In the genomic region with DNA sequence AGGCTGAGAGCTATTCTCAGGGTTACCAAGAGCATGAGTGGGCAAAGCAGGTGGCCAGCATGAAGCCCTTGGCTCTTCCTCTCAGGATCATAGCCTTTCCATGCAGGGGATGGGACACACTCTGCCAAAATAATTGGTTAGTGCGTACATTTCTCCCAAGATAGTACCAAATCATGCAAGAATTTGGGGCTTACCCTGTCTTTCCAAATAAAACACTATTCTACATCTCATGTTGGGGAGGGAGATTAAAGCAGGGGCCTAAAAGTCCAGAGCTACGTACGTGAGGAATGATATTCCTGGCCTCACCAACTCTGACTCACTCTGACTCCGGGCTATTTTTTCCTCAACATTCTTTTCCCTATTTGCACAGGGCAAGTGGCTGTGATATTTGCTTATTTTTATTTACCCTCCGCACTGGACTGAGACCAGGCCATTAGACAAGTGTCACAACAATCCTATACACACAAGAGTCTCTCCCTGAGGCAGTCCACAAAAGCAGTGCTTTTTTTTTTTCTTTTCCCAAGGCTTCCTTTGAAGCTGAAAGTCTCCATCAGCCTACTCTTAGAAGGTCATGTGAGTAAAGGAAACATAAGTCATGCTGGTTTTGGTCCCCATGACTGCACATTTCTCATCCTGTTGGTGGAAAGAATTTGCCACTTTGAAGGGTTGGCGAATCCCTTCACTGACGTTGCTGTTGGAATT, we compare ENCODE assay signal across 11 cellular contexts. TPM values are rescaled to one million over a fixed set of nuclear protein-coding genes. Genes with fewer than 3 reads are reported as not detected.
DNase-seq lines count a peak whose midpoint lies in the region; ATAC-seq, FAIRE-seq and TF ChIP-seq lines count a peak whose summit lies in the region.
"Had no signal": no experiment of that assay in that cellular context is flagged by ENCODE, and none has a peak within 500 bp of the region (broad histone marks: within the 10 kb centered on the region; RNA-seq: fewer than 3 reads in every experiment).

No MANE protein-coding gene starts in this region.

- DNase-seq in EH (ENCODE audit: low read depth), result peak; percentile 80
- DNase-seq in RCC 7860 (ENCODE audit: low spot score), result peak; percentile 17
- DNase-seq in heart left ventricle, result peak in 1 of 5 donors; percentile 29
- DNase-seq in psoas muscle, result no peak
- DNase-seq in SW 1271 (lab: John Stamatoyannopoulos, UW), result no peak
- no peak for DNase-seq in endothelial cell (ENCODE audit: low spot score)
- DNase-seq in activated CD8-positive, alpha-beta memory T cell treated with anti-CD3 and anti-CD28 coated beads, Interleukin-2, amount 50 U/mL, for 48 hours, result no peak
- DNase-seq in HEK293T (ENCODE audit: extremely low spot score), result no peak
- DNase-seq: NCI-H1930 had no signal

- H3K27me3 ChIP-seq in heart left ventricle (no peaks in the 10 kb centered on the region), psoas muscle (ENCODE audit: insufficient read depth in 3 of 3, low read length in 2 of 3) (no peaks in the 10 kb centered on the region)

- no peaks in the 10 kb centered on the region for H3K9me3 ChIP-seq in heart left ventricle
- no peaks in the 10 kb centered on the region for H3K9me3 ChIP-seq in psoas muscle

- peaks cover 10% of the 10 kb centered on the region for H3K4me1 Mint-ChIP-seq in endothelial cell (ENCODE audit: unreplicated experiment)
- H3K4me1 Mint-ChIP-seq: central memory CD8-positive, alpha-beta T cell had no signal

- no peaks in the 10 kb centered on the region for H3K9me3 Mint-ChIP-seq in endothelial cell (ENCODE audit: unreplicated experiment)
- H3K9me3 Mint-ChIP-seq: central memory CD8-positive, alpha-beta T cell had no signal

- H3K36me3 ChIP-seq in heart left ventricle (peaks cover 0 to 43% (median 15%) of the 10 kb centered on the region in 9 donors), psoas muscle (ENCODE audit: insufficient read depth in 1 of 2, low read depth in 1 of 2) (peaks cover 0 to 20% of the 10 kb centered on the region in 2 donors)

- TF ChIP-seq CTCF in heart left ventricle (IDR thresholded peaks at IDR 0.05), result no peak
- TF ChIP-seq CTCF in psoas muscle (IDR thresholded peaks at IDR 0.05), result no peak
- no peak for TF ChIP-seq CTCF in endothelial cell (IDR thresholded peaks at IDR 0.05; ENCODE audit: unreplicated experiment)

- peak overlapping the region; percentile 64 to 92 (median 82) for H3K27ac ChIP-seq in heart left ventricle
- H3K27ac ChIP-seq in psoas muscle, result peak overlapping the region; percentile 43

- no peak for TF ChIP-seq POLR2A in heart left ventricle (IDR thresholded peaks at IDR 0.05)

- CTCF ChIA-PET in HEK293T (lab: Yijun Ruan, JAX), result no interaction called here

- no peaks in the 10 kb centered on the region for H3K27me3 Mint-ChIP-seq in endothelial cell (ENCODE audit: unreplicated experiment)

- no peaks in the 10 kb centered on the region for H3K36me3 Mint-ChIP-seq in endothelial cell (ENCODE audit: low read depth, unreplicated experiment)

- H3K27ac Mint-ChIP-seq in endothelial cell (ENCODE audit: unreplicated experiment), result no peak overlapping the region

- intact Hi-C loops in heart left ventricle (cut with DNase I) (loop anchor here in 4 of 10 donors (5.0 to 10.0 kb wide), 3 partner anchors 83 to 146 kb away; a partner anchor contains a TSS), psoas muscle (cut with DNase I) (loop anchor here in 1 of 2 donors (5.0 kb wide), 1 partner anchor 62 kb away; no protein-coding TSS in a partner anchor)

- H3K4me3 ChIP-seq in heart left ventricle (no peak overlapping the region), psoas muscle (no peak overlapping the region)

- POLR2A ChIA-PET in HEK293T (lab: Yijun Ruan, JAX), result no interaction called here

- 42 to 50% (median 45%) methylated on average over 7 of the region's 7 CpGs for WGBS in heart left ventricle, 4 donors
- 42 to 58% (median 48%) methylated on average over 7 of the region's 7 CpGs for WGBS in psoas muscle, 3 donors

- H3K4me3 Mint-ChIP-seq in endothelial cell (ENCODE audit: unreplicated experiment), result no peak overlapping the region
- H3K4me3 Mint-ChIP-seq: central memory CD8-positive, alpha-beta T cell had no signal

- no peak for FAIRE-seq in RCC 7860 (lab: Jason Lieb, UNC)
- FAIRE-seq: D721Med had no signal

- H3K4me1 ChIP-seq in heart left ventricle (peaks cover 0 to 81% (median 44%) of the 10 kb centered on the region in 12 donors), psoas muscle (peaks cover 14% of the 10 kb centered on the region)

- ATAC-seq in heart left ventricle (peak; percentile 82 to 89 (median 83)), psoas muscle (peak; percentile 71 to 93 (median 90))

TF ChIP-seq in HEK293T, 16 proteins besides CTCF, POLR2A, EP300 and RAD21:
- TF ChIP-seq, protein P1, sequence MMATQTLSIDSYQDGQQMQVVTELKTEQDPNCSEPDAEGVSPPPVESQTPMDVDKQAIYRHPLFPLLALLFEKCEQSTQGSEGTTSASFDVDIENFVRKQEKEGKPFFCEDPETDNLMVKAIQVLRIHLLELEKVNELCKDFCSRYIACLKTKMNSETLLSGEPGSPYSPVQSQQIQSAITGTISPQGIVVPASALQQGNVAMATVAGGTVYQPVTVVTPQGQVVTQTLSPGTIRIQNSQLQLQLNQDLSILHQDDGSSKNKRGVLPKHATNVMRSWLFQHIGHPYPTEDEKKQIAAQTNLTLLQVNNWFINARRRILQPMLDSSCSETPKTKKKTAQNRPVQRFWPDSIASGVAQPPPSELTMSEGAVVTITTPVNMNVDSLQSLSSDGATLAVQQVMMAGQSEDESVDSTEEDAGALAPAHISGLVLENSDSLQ (IDR thresholded peaks at IDR 0.05), result no peak
- TF ChIP-seq FOXA1 (IDR thresholded peaks at IDR 0.05), result no peak
- no peak for TF ChIP-seq HDGF (IDR thresholded peaks at IDR 0.05; ENCODE audit: borderline replicate concordance)
- no peak for TF ChIP-seq FOXK2 (IDR thresholded peaks at IDR 0.05)
- no peak for TF ChIP-seq LEF1 (IDR thresholded peaks at IDR 0.05; ENCODE audit: borderline replicate concordance)
- TF ChIP-seq CTBP1 (IDR thresholded peaks at IDR 0.05; ENCODE audit: borderline replicate concordance), result no peak
- no peak for TF ChIP-seq NFRKB (IDR thresholded peaks at IDR 0.05)
- no peak for TF ChIP-seq ELF4 (IDR thresholded peaks at IDR 0.05)
- TF ChIP-seq BHLHE40 (IDR thresholded peaks at IDR 0.05; ENCODE audit: borderline replicate concordance), result no peak
- no peak for TF ChIP-seq ZNF384 (IDR thresholded peaks at IDR 0.05)
- TF ChIP-seq L3MBTL2 (conservative IDR thresholded peaks at IDR 0.05), result no peak

RNA-seq across cellular contexts. Expression of a gene that starts 40.1 kb away (rescaled TPM):
- total RNA-seq in heart left ventricle, result not detected
- polyA plus RNA-seq in heart left ventricle, result not detected
- not detected for total RNA-seq in psoas muscle
- polyA plus RNA-seq in psoas muscle, result not detected
- not detected for total RNA-seq in endothelial cell (ENCODE audit: unreplicated experiment)

Comparison
In these comparisons a context has a peak if more than half of its experiments do, and no peak if none do; other contexts are left out.
1. DNase-seq: peak in EH (single experiment) and RCC 7860 (single experiment); none in psoas muscle (0 of 2), SW 1271 (0 of 2), endothelial cell (single experiment), activated CD8-positive, alpha-beta memory T cell treated with anti-CD3 and anti-CD28 coated beads, Interleukin-2, amount 50 U/mL, for 48 hours (single experiment) and HEK293T (single experiment).